ENCODE assay signal across 8 cellular contexts in the genomic region with DNA sequence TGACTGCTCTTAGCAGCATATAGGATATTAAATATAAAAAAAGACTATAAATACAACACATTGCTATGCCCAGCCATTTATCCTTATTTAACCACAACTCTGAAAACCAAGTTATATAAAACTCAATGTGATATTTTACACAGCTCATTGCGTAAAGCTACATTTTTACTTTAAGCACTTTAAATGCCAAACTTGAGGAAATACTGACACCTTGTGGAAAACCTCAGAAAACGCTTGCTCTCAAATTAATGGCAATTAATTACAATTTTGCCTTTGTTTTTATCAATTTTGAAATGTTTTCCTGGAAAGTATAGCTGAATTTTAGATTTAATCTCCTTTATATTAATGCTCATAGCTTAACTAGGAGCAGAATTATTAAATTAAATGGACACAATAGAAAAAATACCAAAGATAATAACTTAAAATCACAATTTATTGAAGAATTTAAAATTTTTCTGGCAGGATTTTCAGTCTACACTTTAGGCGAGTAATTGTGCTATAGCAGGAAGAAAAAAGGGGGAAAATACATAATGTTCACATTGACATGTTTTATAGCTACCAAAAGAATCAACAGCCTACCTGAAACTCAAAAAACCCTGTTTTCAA. TPM values are rescaled to one million over a fixed set of nuclear protein-coding genes. Genes with fewer than 3 reads are reported as not detected.
DNase-seq lines count a peak whose midpoint lies in the region; ATAC-seq, FAIRE-seq and TF ChIP-seq lines count a peak whose summit lies in the region.

No MANE protein-coding gene starts in this region.

- H3K36me3 ChIP-seq in CD4-positive, alpha-beta memory T cell (ENCODE audit: insufficient read depth, low read length) = peaks cover 49% of the 10 kb centered on the region
- H3K36me3 ChIP-seq in mesenchymal stem cell (ENCODE audit: control insufficient read depth in 1 of 2, insufficient read depth in 2 of 2, low read depth in 1 of 2, low read length in 2 of 2) = peaks cover 13 to 92% of the 10 kb centered on the region in 2 experiments
- H3K36me3 ChIP-seq in effector memory CD4-positive, alpha-beta T cell (ENCODE audit: control insufficient read depth, insufficient read depth, low read length) = peaks cover 67% of the 10 kb centered on the region

- no peak overlapping the region for H2BK5ac ChIP-seq in mesenchymal stem cell (ENCODE audit: low read depth, low read length, poor library complexity, severe bottlenecking)

- no peak for ATAC-seq in GM21825 (IDR thresholded peaks at IDR 0.05; ENCODE audit: unreplicated experiment)

- H3K36me3 Mint-ChIP-seq in CD4-positive, alpha-beta memory T cell = peaks cover 52 to 65% of the 10 kb centered on the region in 2 donors
- H3K36me3 Mint-ChIP-seq in brain = peaks cover 76% of the 10 kb centered on the region

- no peak overlapping the region for H3K4me2 ChIP-seq in mesenchymal stem cell (ENCODE audit: low read length, poor library complexity, severe bottlenecking)

- peak; percentile 71 to 87 for TF ChIP-seq CTCF in brain (conservative IDR thresholded peaks at IDR 0.05)

- H2BK120ac ChIP-seq in mesenchymal stem cell (ENCODE audit: low read depth, low read length) = no peak overlapping the region

- H2BK12ac ChIP-seq in mesenchymal stem cell (ENCODE audit: low read length in 2 of 2) = no peak overlapping the region

- no peak overlapping the region for H2AK5ac ChIP-seq in mesenchymal stem cell (ENCODE audit: low read length, severe bottlenecking)

- no peaks in the 10 kb centered on the region for H3K9me3 ChIP-seq in CD4-positive, alpha-beta memory T cell (ENCODE audit: control insufficient read depth in 1 of 2, low read length in 2 of 2)
- H3K9me3 ChIP-seq in mesenchymal stem cell (ENCODE audit: control insufficient read depth, low read length) = no peaks in the 10 kb centered on the region
- H3K9me3 ChIP-seq in effector memory CD4-positive, alpha-beta T cell (ENCODE audit: control insufficient read depth, low read length) = no peaks in the 10 kb centered on the region

- no peaks in the 10 kb centered on the region for H3K27me3 Mint-ChIP-seq in CD4-positive, alpha-beta memory T cell
- H3K27me3 Mint-ChIP-seq in brain = no peaks in the 10 kb centered on the region

- WGBS in mesenchymal stem cell = 100% methylated on average over 1 of the region's 3 CpGs

- peaks cover 0 to 1% (median 0%) of the 10 kb centered on the region in 4 donors for H3K4me1 Mint-ChIP-seq in CD4-positive, alpha-beta memory T cell
- H3K4me1 Mint-ChIP-seq in brain = peaks cover 4% of the 10 kb centered on the region

- H4K8ac ChIP-seq in mesenchymal stem cell (ENCODE audit: low read length) = no peak overlapping the region

- no peak overlapping the region for H3K27ac Mint-ChIP-seq in CD4-positive, alpha-beta memory T cell
- no peak overlapping the region for H3K27ac Mint-ChIP-seq in brain

- POLR2A ChIA-PET in CD4-positive, alpha-beta memory T cell (lab: Charles Lee; ENCODE audit: partially characterized antibody) = no interaction called here

- H3K23ac ChIP-seq in mesenchymal stem cell (ENCODE audit: low read length in 2 of 2) = no peak overlapping the region

- intact Hi-C loops in CD4-positive, alpha-beta memory T cell (cut with micrococcal nuclease) = loop anchor here (2.0 kb wide), 1 partner anchor 1928 kb away; no protein-coding TSS in a partner anchor

- no peak overlapping the region for H3K27ac ChIP-seq in CD4-positive, alpha-beta memory T cell (ENCODE audit: low read depth, low read length)
- no peak overlapping the region for H3K27ac ChIP-seq in mesenchymal stem cell (ENCODE audit: low read length, poor library complexity, severe bottlenecking)
- H3K27ac ChIP-seq in effector memory CD4-positive, alpha-beta T cell (ENCODE audit: insufficient read depth, low read length, poor library complexity, severe bottlenecking) = no peak overlapping the region

- no peak overlapping the region for H3K4me3 ChIP-seq in CD4-positive, alpha-beta memory T cell (ENCODE audit: low read length in 2 of 2)
- no peak overlapping the region for H3K4me3 ChIP-seq in mesenchymal stem cell (ENCODE audit: insufficient read depth in 1 of 2, low read depth in 1 of 2, low read length in 2 of 2)
- no peak overlapping the region for H3K4me3 ChIP-seq in effector memory CD4-positive, alpha-beta T cell (ENCODE audit: insufficient read depth, low read depth, low read length, poor library complexity, severe bottlenecking)

- peak in 3 of 5 donors; percentile 8 to 13 (median 8) for DNase-seq in CD4-positive, alpha-beta memory T cell
- peak; percentile 7 for DNase-seq in HTR-8/SVneo (ENCODE audit: insufficient read length, low spot score)
- DNase-seq in mesenchymal stem cell = peak; percentile 48
- no peak for DNase-seq in effector memory CD4-positive, alpha-beta T cell
- DNase-seq in activated CD4-positive, alpha-beta T cell treated with anti-CD3 and anti-CD28 coated beads for 1 hour = no peak
- DNase-seq in NCI-H2107 (lab: John Stamatoyannopoulos, UW) = no peak

- H3K4me3 Mint-ChIP-seq in CD4-positive, alpha-beta memory T cell = no peak overlapping the region
- no peak overlapping the region for H3K4me3 Mint-ChIP-seq in brain

- peaks cover 6% of the 10 kb centered on the region for H3K79me1 ChIP-seq in mesenchymal stem cell (replicated peaks; ENCODE audit: low read length, poor library complexity, severe bottlenecking)

- no peak overlapping the region for H3K14ac ChIP-seq in mesenchymal stem cell (ENCODE audit: low read length in 2 of 2)

- no peak overlapping the region for H3K9ac ChIP-seq in mesenchymal stem cell (ENCODE audit: low read length)

- no peak overlapping the region for H3K4ac ChIP-seq in mesenchymal stem cell (ENCODE audit: low read depth in 1 of 2, low read length in 2 of 2)

- H2BK15ac ChIP-seq in mesenchymal stem cell (ENCODE audit: low read depth, poor library complexity, severe bottlenecking) = no peak overlapping the region

- H4K91ac ChIP-seq in mesenchymal stem cell (ENCODE audit: low read length) = no peak overlapping the region

- H2AFZ ChIP-seq in mesenchymal stem cell (ENCODE audit: low read depth, low read length) = no peak overlapping the region

- CTCF ChIA-PET in CD4-positive, alpha-beta memory T cell (lab: Charles Lee; ENCODE audit: partially characterized antibody) = interaction anchor here (1.0 to 1.7 kb wide), 5 partner anchors 10 to 1933 kb away, joined by 3 to 5 read pairs (median 4); no protein-coding TSS in a partner anchor

- no peaks in the 10 kb centered on the region for H3K9me3 Mint-ChIP-seq in CD4-positive, alpha-beta memory T cell
- no peaks in the 10 kb centered on the region for H3K9me3 Mint-ChIP-seq in brain

- no peaks in the 10 kb centered on the region for H3K4me1 ChIP-seq in CD4-positive, alpha-beta memory T cell (ENCODE audit: insufficient read depth, low read length)
- H3K4me1 ChIP-seq in mesenchymal stem cell (ENCODE audit: control insufficient read depth, insufficient read depth, low read depth, low read length) = no peaks in the 10 kb centered on the region
- no peaks in the 10 kb centered on the region for H3K4me1 ChIP-seq in effector memory CD4-positive, alpha-beta T cell (ENCODE audit: control insufficient read depth, insufficient read depth, low read length, poor library complexity, severe bottlenecking)

- no peak overlapping the region for H3K18ac ChIP-seq in mesenchymal stem cell (ENCODE audit: low read depth in 1 of 2, low read length in 2 of 2)

- no peak for FAIRE-seq in HTR-8/SVneo (lab: Jason Lieb, UNC)

- no peaks in the 10 kb centered on the region for H3K27me3 ChIP-seq in CD4-positive, alpha-beta memory T cell (ENCODE audit: insufficient read depth, low read length)
- no peaks in the 10 kb centered on the region for H3K27me3 ChIP-seq in mesenchymal stem cell (ENCODE audit: control insufficient read depth in 1 of 2, insufficient read depth in 1 of 2, low read length in 2 of 2)
- no peaks in the 10 kb centered on the region for H3K27me3 ChIP-seq in effector memory CD4-positive, alpha-beta T cell (replicated peaks; ENCODE audit: control insufficient read depth, insufficient read depth, low read length, poor library complexity, severe bottlenecking)

RNA-seq across cellular contexts. Expression of a gene that starts 25.2 kb away (rescaled TPM):
- total RNA-seq in CD4-positive, alpha-beta memory T cell = under 1 TPM in 1 of 2 experiments, not detected in 1; 0.58 TPM
- not detected for polyA plus RNA-seq in CD4-positive, alpha-beta memory T cell
- not detected for polyA plus RNA-seq in brain (ENCODE audit: insufficient read depth, low read depth, low replicate concordance)
- 0.08 TPM for polyA plus RNA-seq in mesenchymal stem cell (2013, experiment 1 of 2)
- polyA plus RNA-seq in mesenchymal stem cell (2013, experiment 2 of 2) = 0.07 TPM

RNA-seq across cellular contexts. Expression of a gene that starts 51.9 kb away (rescaled TPM):
- 100 to 1,000 TPM; 131 to 135 TPM for total RNA-seq in CD4-positive, alpha-beta memory T cell
- 100 to 1,000 TPM; 113 to 116 TPM for polyA plus RNA-seq in CD4-positive, alpha-beta memory T cell
- 52.3 TPM for polyA plus RNA-seq in brain (ENCODE audit: insufficient read depth, low read depth, low replicate concordance)
- polyA plus RNA-seq in mesenchymal stem cell (2013, experiment 1 of 2) = 57.0 TPM
- 53.3 TPM for polyA plus RNA-seq in mesenchymal stem cell (2013, experiment 2 of 2)

Comparison
In these comparisons a context has a peak if more than half of its experiments do, and no peak if none do; other contexts are left out.
1. DNase-seq: peak in CD4-positive, alpha-beta memory T cell (3 of 5), HTR-8/SVneo (single experiment) and mesenchymal stem cell (single experiment); none in effector memory CD4-positive, alpha-beta T cell (0 of 3), activated CD4-positive, alpha-beta T cell treated with anti-CD3 and anti-CD28 coated beads for 1 hour (single experiment) and NCI-H2107 (single experiment).